In genomic region chr19:2427323-2428026, GRCh38 we compare ENCODE assay signal across 8 cellular contexts.
DNase-seq lines count a peak whose midpoint lies in the region; ATAC-seq lines count a peak whose summit lies in the region.

Gene TIMM13 (minus strand): TSS chr19:2427586. CDS start chr19:2427533, 53 bp downstream.

- H3K4me1 Mint-ChIP-seq in memory B cell: peaks cover 2% of the 10 kb centered on the region

- H3K27me3 ChIP-seq in effector memory CD4-positive, alpha-beta T cell (replicated peaks; ENCODE audit: control insufficient read depth, insufficient read depth, low read length, poor library complexity, severe bottlenecking): no peaks in the 10 kb centered on the region

- peak within 1 kb of the TSS; percentile 96 for H3K4me3 ChIP-seq in effector memory CD4-positive, alpha-beta T cell (ENCODE audit: insufficient read depth, low read depth, low read length, poor library complexity, severe bottlenecking)

- H3K36me3 ChIP-seq in effector memory CD4-positive, alpha-beta T cell (ENCODE audit: control insufficient read depth, insufficient read depth, low read length): peaks cover 18% of the 10 kb centered on the region

- peak within 1 kb of the TSS; percentile 98 for H3K27ac Mint-ChIP-seq in memory B cell

- peak within 1 kb of the TSS; percentile 98 for H3K27ac ChIP-seq in effector memory CD4-positive, alpha-beta T cell (ENCODE audit: insufficient read depth, low read length, poor library complexity, severe bottlenecking)

- no peaks in the 10 kb centered on the region for H3K9me3 ChIP-seq in effector memory CD4-positive, alpha-beta T cell (ENCODE audit: control insufficient read depth, low read length)

- H3K4me1 ChIP-seq in effector memory CD4-positive, alpha-beta T cell (ENCODE audit: control insufficient read depth, insufficient read depth, low read length, poor library complexity, severe bottlenecking): peaks cover 25% of the 10 kb centered on the region

- no peaks in the 10 kb centered on the region for H3K9me3 Mint-ChIP-seq in memory B cell

- no peaks in the 10 kb centered on the region for H3K36me3 Mint-ChIP-seq in memory B cell

- H3K4me3 Mint-ChIP-seq in memory B cell: peak within 1 kb of the TSS; percentile 98

- peak; percentile 83 for ATAC-seq in GM21381 (IDR thresholded peaks at IDR 0.05; ENCODE audit: unreplicated experiment)
- peak; percentile 93 for ATAC-seq in memory B cell (ENCODE audit: low read depth)

- DNase-seq in COR-L47 (lab: John Stamatoyannopoulos, UW): peak; percentile 96
- DNase-seq in HUDEP-2 (lab: John Stamatoyannopoulos, UW; ENCODE audit: unreplicated experiment in 76 of 76): peak in 75 of 76 experiments; percentile 66 to 100 (median 95)
- peak; percentile 85 for DNase-seq in NOMO-1 treated with dmso at 0.1 percent for 144 hours (lab: John Stamatoyannopoulos, UW; ENCODE audit: unreplicated experiment)
- peak; percentile 93 to 94 for DNase-seq in activated CD8-positive, alpha-beta memory T cell treated with anti-CD3 and anti-CD28 coated beads for 4 hours (ENCODE audit: low read depth in 2 of 2)
- peak; percentile 91 to 94 (median 94) for DNase-seq in effector memory CD4-positive, alpha-beta T cell
- DNase-seq in memory B cell (ENCODE audit: low spot score in 2 of 2): peak; percentile 95 to 96
- peak; percentile 94 for DNase-seq in stimulated activated CD8-positive, alpha-beta memory T cell treated with anti-CD3 and anti-CD28 coated beads, Interleukin-12 subunit alpha, Interleukin-12 subunit beta, amount 100 ng/mL, for 1 hour (ENCODE audit: low read depth)

- H3K27me3 Mint-ChIP-seq in memory B cell: no peaks in the 10 kb centered on the region

Comparison
In these comparisons a context has a peak if more than half of its experiments do, and no peak if none do; other contexts are left out.
1. Peak in every context shown above with its lines: DNase-seq, ATAC-seq, H3K4me3 ChIP-seq and H3K27ac ChIP-seq.